ENCODE assay signal across 12 cellular contexts in genomic region chr5:135999396-136000139, GRCh38. TPM values are rescaled to one million over a fixed set of nuclear protein-coding genes. Genes with fewer than 3 reads are reported as not detected.
DNase-seq lines count a peak whose midpoint lies in the region; ATAC-seq, FAIRE-seq and TF ChIP-seq lines count a peak whose summit lies in the region.
"Had no signal": no experiment of that assay in that cellular context is flagged by ENCODE, and none has a peak within 500 bp of the region (broad histone marks: within the 10 kb centered on the region; RNA-seq: fewer than 3 reads in every experiment).

No MANE protein-coding gene starts in this region.

- DNase-seq in GDM1 (lab: John Stamatoyannopoulos, UW) (peak; percentile 34), RCC 7860 (ENCODE audit: low spot score) (peak; percentile 87), endothelial cell of umbilical vein (ENCODE audit: low read depth, low spot score) (peak; percentile 35), nephron progenitor cell (no peak), kidney (no peak), middle frontal gyrus (ENCODE audit: extremely low spot score, low spot score) (no peak)
- DNase-seq: activated CD8-positive, alpha-beta memory T cell treated with anti-CD3 and anti-CD28 coated beads for 24 hours; Peyer's patch had no signal

- H3K36me3 ChIP-seq in endothelial cell of umbilical vein (ENCODE audit: control insufficient read depth in 2 of 2, extremely low read depth in 1 of 2, insufficient read depth in 2 of 2, low read length in 2 of 2): no peaks in the 10 kb centered on the region
- H3K36me3 ChIP-seq in kidney (ENCODE audit: control insufficient read depth in 1 of 2, insufficient read depth in 2 of 2, low read length in 2 of 2): no peaks in the 10 kb centered on the region
- H3K36me3 ChIP-seq: Peyer's patch had no signal

- POLR2A ChIA-PET in endothelial cell of umbilical vein (lab: Charles Lee): no interaction called here

- dilution Hi-C loops in endothelial cell of umbilical vein (cut with MboI; ENCODE audit: extremely low pct_ligation_motif_present, low sequenced_read_pairs): no loop called here

- H3K4me2 ChIP-seq in endothelial cell of umbilical vein (ENCODE audit: insufficient read depth, low read length): no peak overlapping the region
- H3K4me2 ChIP-seq: KMS-11 had no signal

- H3K9me1 ChIP-seq in endothelial cell of umbilical vein (replicated peaks; ENCODE audit: control insufficient read depth, extremely low read depth, insufficient read depth, low read length): no peaks in the 10 kb centered on the region

- H3K9me3 Mint-ChIP-seq in nephron progenitor cell: peaks cover 5% of the 10 kb centered on the region

- no peaks in the 10 kb centered on the region for H3K79me2 ChIP-seq in endothelial cell of umbilical vein (ENCODE audit: control insufficient read depth, insufficient read depth, low read length)

- TF ChIP-seq POLR2A in endothelial cell of umbilical vein (IDR thresholded peaks at IDR 0.05; ENCODE audit: low read depth, low read length): no peak

- H2AFZ ChIP-seq in endothelial cell of umbilical vein (ENCODE audit: low read depth, low read length): peak overlapping the region; percentile 25

- ATAC-seq in GM21447 (IDR thresholded peaks at IDR 0.05; ENCODE audit: unreplicated experiment): no peak
- no peak for ATAC-seq in HG03196 (IDR thresholded peaks at IDR 0.05; ENCODE audit: unreplicated experiment)

- peak overlapping the region; percentile 76 for H3K27ac Mint-ChIP-seq in nephron progenitor cell

- H3K4me3 ChIP-seq in endothelial cell of umbilical vein (replicated peaks in 1 of 3; ENCODE audit: insufficient read depth in 1 of 3, low read depth in 1 of 3, low read length in 3 of 3) (no peak overlapping the region), kidney (ENCODE audit: low read length in 2 of 2) (no peak overlapping the region)
- H3K4me3 ChIP-seq: Peyer's patch had no signal

- CTCF ChIA-PET in endothelial cell of umbilical vein (lab: Charles Lee): interaction anchor here (0.7 to 1.2 kb wide), 3 partner anchors 11 to 81 kb away, joined by 3 read pairs; no protein-coding TSS in a partner anchor

- peaks cover 29% of the 10 kb centered on the region for H3K4me1 ChIP-seq in endothelial cell of umbilical vein (ENCODE audit: control insufficient read depth, extremely low read depth, insufficient read depth, low read length)
- H3K4me1 ChIP-seq in kidney (ENCODE audit: control insufficient read depth in 1 of 2, insufficient read depth in 1 of 2, low read depth in 1 of 2, low read length in 2 of 2): no peaks in the 10 kb centered on the region
- H3K4me1 ChIP-seq: Peyer's patch had no signal

- H3K4me3 Mint-ChIP-seq in nephron progenitor cell: no peak overlapping the region

- no peaks in the 10 kb centered on the region for H3K36me3 Mint-ChIP-seq in nephron progenitor cell (ENCODE audit: low read depth)

- peaks cover 62% of the 10 kb centered on the region for H3K4me1 Mint-ChIP-seq in nephron progenitor cell

- no TSS peak for BruUV-seq in endothelial cell of umbilical vein (replicated peaks; lab: Mats Ljungman, UMichigan)

- H4K20me1 ChIP-seq in endothelial cell of umbilical vein (replicated peaks; ENCODE audit: control insufficient read depth, extremely low read depth, insufficient read depth, low read length): no peaks in the 10 kb centered on the region

- peaks cover 3% of the 10 kb centered on the region for H3K27me3 Mint-ChIP-seq in nephron progenitor cell (ENCODE audit: low read depth, poor library complexity)

- H3K27ac ChIP-seq in endothelial cell of umbilical vein (ENCODE audit: insufficient read depth, low read depth, low read length): no peak overlapping the region
- no peak overlapping the region for H3K27ac ChIP-seq in kidney (ENCODE audit: low read depth in 2 of 2, low read length in 2 of 2)
- H3K27ac ChIP-seq: KMS-11 had no signal

- TF ChIP-seq CTCF in endothelial cell of umbilical vein (IDR thresholded peaks at IDR 0.05; ENCODE audit: extremely low read depth in 1 of 2, insufficient read depth in 1 of 2, low read depth in 1 of 2, low read length in 2 of 2) (no peak), nephron progenitor cell (IDR thresholded peaks at IDR 0.05) (no peak), kidney (IDR thresholded peaks at IDR 0.05; ENCODE audit: borderline replicate concordance, extremely low read depth, insufficient read depth) (no peak)

- no peak overlapping the region for H3K9ac ChIP-seq in endothelial cell of umbilical vein (replicated peaks; ENCODE audit: extremely low read depth, insufficient read depth, low read length)
- H3K9ac ChIP-seq in kidney (ENCODE audit: low read length in 2 of 2): no peak overlapping the region
- H3K9ac ChIP-seq: KMS-11 had no signal

- no peaks in the 10 kb centered on the region for H3K27me3 ChIP-seq in endothelial cell of umbilical vein (ENCODE audit: control insufficient read depth in 2 of 2, insufficient read depth in 2 of 2, low read length in 2 of 2)
- H3K27me3 ChIP-seq: Peyer's patch had no signal

- FAIRE-seq in RCC 7860 (lab: Jason Lieb, UNC): peak; percentile 70
- FAIRE-seq in endothelial cell of umbilical vein (lab: Jason Lieb, UNC): peak; percentile 46
- FAIRE-seq in kidney (lab: Jason Lieb, UNC): no peak

- intact Hi-C loops in endothelial cell of umbilical vein (cut with micrococcal nuclease) (no loop called here), kidney (cut with DNase I) (no loop called here)

- H3K9me3 ChIP-seq in endothelial cell of umbilical vein (replicated peaks; ENCODE audit: control insufficient read depth, insufficient read depth, low read length): no peaks in the 10 kb centered on the region
- no peaks in the 10 kb centered on the region for H3K9me3 ChIP-seq in kidney (ENCODE audit: control insufficient read depth in 1 of 2, low read length in 2 of 2)
- H3K9me3 ChIP-seq: Peyer's patch had no signal

TF ChIP-seq in endothelial cell of umbilical vein, 7 proteins besides CTCF, POLR2A, EP300 and RAD21:
- TF ChIP-seq MYC (IDR thresholded peaks at IDR 0.05; ENCODE audit: low read depth, low read length): no peak
- TF ChIP-seq GATA2 (IDR thresholded peaks at IDR 0.05; ENCODE audit: insufficient read depth, insufficient read length, low read depth, low read length): no peak
- TF ChIP-seq FOS (IDR thresholded peaks at IDR 0.05; ENCODE audit: borderline replicate concordance, insufficient read depth, low read length): peak; percentile 55
- no peak for TF ChIP-seq EZH2 (IDR thresholded peaks at IDR 0.05; ENCODE audit: borderline replicate concordance, low read depth, low read length, severe bottlenecking)
- no peak for TF ChIP-seq POLR2AphosphoS5 (IDR thresholded peaks at IDR 0.05; ENCODE audit: insufficient read depth, low read depth, low read length)

RNA-seq across cellular contexts. Expression of gene TGFBI, which starts 29.2 kb away (rescaled TPM):
- total RNA-seq in endothelial cell of umbilical vein: 6.5 and 8.7 TPM in 2 replicates
- 18.0 and 18.9 TPM in 2 replicates for polyA plus RNA-seq in endothelial cell of umbilical vein
- 24.0 and 30.3 TPM in 2 replicates for polyA plus RNA-seq in endothelial cell of umbilical vein (2011; cell fraction: cytosol; rRNA removed)
- polyA plus RNA-seq in endothelial cell of umbilical vein (2011; cell fraction: nucleus; rRNA removed): 25.3 and 32.0 TPM in 2 replicates
- 74.6 and 97.3 TPM in 2 replicates for polyA plus RNA-seq in endothelial cell of umbilical vein (2012)
- 20.9 and 23.9 TPM in 2 replicates for polyA minus RNA-seq in endothelial cell of umbilical vein
- polyA minus RNA-seq in endothelial cell of umbilical vein (2011; cell fraction: cytosol; rRNA and poly(A)+ RNA removed): 16.9 TPM
- polyA minus RNA-seq in endothelial cell of umbilical vein (2011; cell fraction: nucleus; rRNA and poly(A)+ RNA removed): 9.4 and 11.5 TPM in 2 replicates
- total RNA-seq in kidney: 78.5 TPM
- polyA plus RNA-seq in kidney (ENCODE audit: insufficient read depth, low read depth, low replicate concordance): 36.4 TPM

RNA-seq across cellular contexts. Expression of gene LECT2, which starts 44.8 kb away (rescaled TPM):
- total RNA-seq in endothelial cell of umbilical vein: not detected in 2 replicates
- not detected in 2 replicates for polyA plus RNA-seq in endothelial cell of umbilical vein
- polyA plus RNA-seq in endothelial cell of umbilical vein (2011; cell fraction: cytosol; rRNA removed): not detected in 2 replicates
- polyA plus RNA-seq in endothelial cell of umbilical vein (2011; cell fraction: nucleus; rRNA removed): not detected in 2 replicates
- not detected in 2 replicates for polyA plus RNA-seq in endothelial cell of umbilical vein (2012)
- polyA minus RNA-seq in endothelial cell of umbilical vein: not detected in 2 replicates
- not detected for polyA minus RNA-seq in endothelial cell of umbilical vein (2011; cell fraction: cytosol; rRNA and poly(A)+ RNA removed)
- not detected in 2 replicates for polyA minus RNA-seq in endothelial cell of umbilical vein (2011; cell fraction: nucleus; rRNA and poly(A)+ RNA removed)
- not detected for total RNA-seq in kidney
- polyA plus RNA-seq in kidney (ENCODE audit: insufficient read depth, low read depth, low replicate concordance): not detected
- total RNA-seq: glomerular endothelial cell, Peyer's patch had no signal

Comparison
In these comparisons a context has a peak if more than half of its experiments do, and no peak if none do; other contexts are left out.
1. DNase-seq: peak in GDM1 (single experiment), RCC 7860 (single experiment) and endothelial cell of umbilical vein (single experiment); none in nephron progenitor cell (single experiment), kidney (single experiment) and middle frontal gyrus (single experiment).